19 cellular contexts compared by ENCODE assay signal in genomic region chr20:21701171-21701876, GRCh38. TPM values are rescaled to one million over a fixed set of nuclear protein-coding genes. Genes with fewer than 3 reads are reported as not detected.
DNase-seq lines count a peak whose midpoint lies in the region; ATAC-seq and TF ChIP-seq lines count a peak whose summit lies in the region.
"Had no signal": no experiment of that assay in that cellular context is flagged by ENCODE, and none has a peak within 500 bp of the region (broad histone marks: within the 10 kb centered on the region; RNA-seq: fewer than 3 reads in every experiment).

No MANE protein-coding gene starts in this region.

- peaks cover 7% of the 10 kb centered on the region for H3F3A ChIP-seq in neural progenitor cell (ENCODE audit: low read depth)

- no peaks in the 10 kb centered on the region for H3K79me2 ChIP-seq in neural progenitor cell (ENCODE audit: low read depth)

- DNase-seq in NT2/D1 (ENCODE audit: low read depth, low spot score) (no peak), neural progenitor cell (ENCODE audit: low spot score) (peak; percentile 64), type B pancreatic cell (ENCODE audit: extremely low spot score, unreplicated experiment) (peak; percentile 42), SIG-M5 treated with dmso at 0.1 percent for 504 hours (lab: John Stamatoyannopoulos, UW; ENCODE audit: unreplicated experiment) (no peak), GM10266 (ENCODE audit: extremely low spot score) (no peak)
- DNase-seq: ACHN; Caco-2; DMS153; KBM-7; MV-4-11; NCI-H1417; NCI-H187 treated with DMSO at 0.1 percent for 48 hours; NCI-H69; NK-92 treated with Interleukin-12 subunit alpha and Interleukin-12 subunit beta, amount 100 ng/mL, for 24 hours; OCI-M1; RPMI8226; SIG-M5 had no signal

- peaks cover 7% of the 10 kb centered on the region for H3K4me1 Mint-ChIP-seq in neural progenitor cell
- peaks cover 5% of the 10 kb centered on the region for H3K4me1 Mint-ChIP-seq in type B pancreatic cell (ENCODE audit: unreplicated experiment)

- H3K36me3 Mint-ChIP-seq in neural progenitor cell (no peaks in the 10 kb centered on the region), type B pancreatic cell (no peaks in the 10 kb centered on the region)

- peaks cover 82% of the 10 kb centered on the region for H4K20me1 ChIP-seq in neural progenitor cell (ENCODE audit: low read depth)

- peaks cover 83% of the 10 kb centered on the region for H3K27me3 ChIP-seq in NT2/D1 (ENCODE audit: insufficient read depth, insufficient read length)
- H3K27me3 ChIP-seq in iPS-18a (ENCODE audit: control insufficient read depth, insufficient read depth, low read length), result peaks cover 100% of the 10 kb centered on the region
- peaks cover 100% of the 10 kb centered on the region for H3K27me3 ChIP-seq in neural progenitor cell

- H3K27ac ChIP-seq in iPS-18a (ENCODE audit: low read length), result no peak overlapping the region
- H3K27ac ChIP-seq in neural progenitor cell, result no peak overlapping the region

- H3K27me3 Mint-ChIP-seq in neural progenitor cell (ENCODE audit: insufficient read depth, low read depth) (peaks cover 88% of the 10 kb centered on the region), type B pancreatic cell (peaks cover 98% of the 10 kb centered on the region)

- no peak overlapping the region for H2AFZ ChIP-seq in neural progenitor cell (replicated peaks)

- H3K4me2 ChIP-seq in neural progenitor cell, result no peak overlapping the region

- H3K9me3 ChIP-seq in NT2/D1 (ENCODE audit: insufficient read depth, low read length), result no peaks in the 10 kb centered on the region; the same call in 1 of the 2 replicates
- no peaks in the 10 kb centered on the region for H3K9me3 ChIP-seq in iPS-18a (ENCODE audit: control insufficient read depth, low read depth, low read length)
- H3K9me3 ChIP-seq in neural progenitor cell (ENCODE audit: low read depth), result no peaks in the 10 kb centered on the region
- H3K9me3 ChIP-seq: Caco-2 had no signal

- no peak for ATAC-seq in esophagus mucosa

- TF ChIP-seq CTCF in neural progenitor cell (IDR thresholded peaks at IDR 0.05), result no peak
- no peak for TF ChIP-seq CTCF in type B pancreatic cell (conservative IDR thresholded peaks at IDR 0.05)
- no peak for TF ChIP-seq CTCF in GM10266 (IDR thresholded peaks at IDR 0.05; ENCODE audit: control insufficient read depth, insufficient read depth, low read depth, missing control alignments)

- no peaks in the 10 kb centered on the region for H3K36me3 ChIP-seq in NT2/D1 (ENCODE audit: insufficient read depth, insufficient read length, low read length)
- H3K36me3 ChIP-seq in iPS-18a (ENCODE audit: control insufficient read depth, low read depth, low read length), result no peaks in the 10 kb centered on the region
- no peaks in the 10 kb centered on the region for H3K36me3 ChIP-seq in neural progenitor cell

- H3K27ac Mint-ChIP-seq in neural progenitor cell, result no peak overlapping the region
- no peak overlapping the region for H3K27ac Mint-ChIP-seq in type B pancreatic cell

- H3K4me3 ChIP-seq in NT2/D1 (ENCODE audit: insufficient read length, low read depth), result peak overlapping the region; percentile 18
- H3K4me3 ChIP-seq in iPS-18a (ENCODE audit: low read length), result peak overlapping the region; percentile 34
- no peak overlapping the region for H3K4me3 ChIP-seq in neural progenitor cell

- H3K9ac ChIP-seq in NT2/D1 (ENCODE audit: insufficient read length, low read depth), result peak overlapping the region; percentile 50
- H3K9ac ChIP-seq in iPS-18a (ENCODE audit: low read length), result no peak overlapping the region
- no peak overlapping the region for H3K9ac ChIP-seq in neural progenitor cell

- no peak overlapping the region for H3K4me3 Mint-ChIP-seq in neural progenitor cell
- no peak overlapping the region for H3K4me3 Mint-ChIP-seq in type B pancreatic cell

- H3K9me3 Mint-ChIP-seq in neural progenitor cell, result peaks cover 3% of the 10 kb centered on the region
- no peaks in the 10 kb centered on the region for H3K9me3 Mint-ChIP-seq in type B pancreatic cell

- H3K4me1 ChIP-seq in NT2/D1 (ENCODE audit: insufficient read depth, insufficient read length) (peaks cover 11% of the 10 kb centered on the region), iPS-18a (ENCODE audit: control insufficient read depth, low read depth, low read length) (peaks cover 26% of the 10 kb centered on the region), neural progenitor cell (peaks cover 3% of the 10 kb centered on the region)
- H3K4me1 ChIP-seq: Caco-2 had no signal

RNA-seq across cellular contexts. Expression of gene PAX1, which starts 4.1 kb away (rescaled TPM):
- not detected in 2 replicates for total RNA-seq in neural progenitor cell (ENCODE audit: low replicate concordance)
- 0.43 and 2.7 TPM in 2 replicates for total RNA-seq in type B pancreatic cell (ENCODE audit: low replicate concordance)
- not detected for total RNA-seq in esophagus mucosa
- total RNA-seq: Caco-2 had no signal

Comparison
In these comparisons a context has a peak if more than half of its experiments do, and no peak if none do; other contexts are left out.
1. DNase-seq: peak in neural progenitor cell (single experiment) and type B pancreatic cell (single experiment); none in NT2/D1 (single experiment), SIG-M5 treated with dmso at 0.1 percent for 504 hours (single experiment) and GM10266 (single experiment).